ENCODE assay signal across 1 cellular context in the genomic region with DNA sequence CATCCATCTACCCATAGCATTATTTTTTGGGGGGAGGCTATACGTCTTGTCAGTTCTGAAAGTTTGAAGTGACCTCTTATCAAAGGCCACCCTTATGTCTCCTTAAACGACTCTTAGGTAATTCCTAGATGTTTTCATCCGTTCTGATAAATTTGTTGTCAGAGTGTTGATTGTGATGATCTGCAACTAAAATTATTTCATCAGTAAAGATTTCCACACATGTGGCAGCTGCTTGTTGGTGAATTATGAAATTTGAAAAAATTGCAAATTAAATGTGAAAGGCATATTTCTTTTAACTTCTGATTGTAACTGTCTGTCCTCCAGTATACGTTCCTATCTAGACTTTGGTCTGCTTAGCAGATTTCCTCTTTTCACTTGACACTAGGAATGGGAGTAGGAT.
TF ChIP-seq lines count a peak whose summit lies in the region.

No MANE protein-coding gene starts in this region.

TF ChIP-seq in WTC11, 78 proteins besides CTCF, POLR2A, EP300 and RAD21 (continued from another document):
- TF ChIP-seq, protein P1, sequence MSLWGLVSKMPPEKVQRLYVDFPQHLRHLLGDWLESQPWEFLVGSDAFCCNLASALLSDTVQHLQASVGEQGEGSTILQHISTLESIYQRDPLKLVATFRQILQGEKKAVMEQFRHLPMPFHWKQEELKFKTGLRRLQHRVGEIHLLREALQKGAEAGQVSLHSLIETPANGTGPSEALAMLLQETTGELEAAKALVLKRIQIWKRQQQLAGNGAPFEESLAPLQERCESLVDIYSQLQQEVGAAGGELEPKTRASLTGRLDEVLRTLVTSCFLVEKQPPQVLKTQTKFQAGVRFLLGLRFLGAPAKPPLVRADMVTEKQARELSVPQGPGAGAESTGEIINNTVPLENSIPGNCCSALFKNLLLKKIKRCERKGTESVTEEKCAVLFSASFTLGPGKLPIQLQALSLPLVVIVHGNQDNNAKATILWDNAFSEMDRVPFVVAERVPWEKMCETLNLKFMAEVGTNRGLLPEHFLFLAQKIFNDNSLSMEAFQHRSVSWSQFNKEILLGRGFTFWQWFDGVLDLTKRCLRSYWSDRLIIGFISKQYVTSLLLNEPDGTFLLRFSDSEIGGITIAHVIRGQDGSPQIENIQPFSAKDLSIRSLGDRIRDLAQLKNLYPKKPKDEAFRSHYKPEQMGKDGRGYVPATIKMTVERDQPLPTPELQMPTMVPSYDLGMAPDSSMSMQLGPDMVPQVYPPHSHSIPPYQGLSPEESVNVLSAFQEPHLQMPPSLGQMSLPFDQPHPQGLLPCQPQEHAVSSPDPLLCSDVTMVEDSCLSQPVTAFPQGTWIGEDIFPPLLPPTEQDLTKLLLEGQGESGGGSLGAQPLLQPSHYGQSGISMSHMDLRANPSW (CRISPR knock-in tag; conservative IDR thresholded peaks at IDR 0.05; ENCODE audit: low read depth), result no peak
